ENCODE assay signal across 12 cellular contexts in the genomic region with DNA sequence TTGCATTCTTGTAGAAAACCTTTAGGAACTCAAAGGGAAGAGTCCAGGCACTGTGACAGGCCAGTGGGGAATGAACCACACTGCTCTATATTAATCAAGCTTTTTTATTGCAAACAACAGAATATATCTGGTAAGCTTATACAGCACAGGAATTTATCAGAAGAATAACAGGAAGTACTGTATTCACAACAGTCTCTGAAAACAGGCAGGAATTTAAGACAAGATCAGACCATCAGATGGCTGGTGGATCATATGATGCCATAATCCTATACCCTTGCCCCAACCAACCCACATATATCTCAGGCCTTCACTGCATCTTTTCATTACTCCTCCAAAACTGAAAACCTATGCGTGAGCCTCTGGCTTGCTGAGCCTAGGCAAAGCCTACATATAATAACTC. TPM values are rescaled to one million over a fixed set of nuclear protein-coding genes. Genes with fewer than 3 reads are reported as not detected.
A peak's percentile ranks its signal among the peaks of the same experiment; 100 is the strongest.
DNase-seq lines count a peak whose midpoint lies in the region; ATAC-seq and TF ChIP-seq lines count a peak whose summit lies in the region.
"Had no signal": no experiment of that assay in that cellular context is flagged by ENCODE, and none has a peak within 500 bp of the region (broad histone marks: within the 10 kb centered on the region; RNA-seq: fewer than 3 reads in every experiment).

No MANE protein-coding gene starts in this region.

- peak overlapping the region; percentile 94 for H3K27ac Mint-ChIP-seq in CD8-positive, alpha-beta T cell
- H3K27ac Mint-ChIP-seq in HFFc6: peak overlapping the region; percentile 70; the same call in 1 of the 2 replicates
- H3K27ac Mint-ChIP-seq in activated naive CD8-positive, alpha-beta T cell treated with anti-CD3 and anti-CD28 coated beads for 36 hours: peak overlapping the region; percentile 74
- peak overlapping the region in 5 of 6 donors; percentile 49 to 87 (median 69) for H3K27ac Mint-ChIP-seq in naive B cell

- ATAC-seq in CD8-positive, alpha-beta T cell: no peak
- no peak for ATAC-seq in naive B cell (ENCODE audit: low read depth in 2 of 2)

- H2BK5ac ChIP-seq in neuronal stem cell (ENCODE audit: low read length): no peak overlapping the region

- no peak overlapping the region for H2BK12ac ChIP-seq in neuronal stem cell (ENCODE audit: low read length)

- peaks cover 62% of the 10 kb centered on the region for H3K4me1 Mint-ChIP-seq in CD8-positive, alpha-beta T cell (ENCODE audit: low read depth)
- H3K4me1 Mint-ChIP-seq in HFFc6 (ENCODE audit: low read depth) (peaks cover 61% of the 10 kb centered on the region), naive B cell (peaks cover 36 to 55% (median 43%) of the 10 kb centered on the region in 3 donors)
- H3K4me1 Mint-ChIP-seq in activated naive CD8-positive, alpha-beta T cell treated with anti-CD3 and anti-CD28 coated beads for 36 hours: peaks cover 52% of the 10 kb centered on the region

- H3K4me3 ChIP-seq in CD8-positive, alpha-beta T cell (ENCODE audit: low read depth, low read length): peak overlapping the region; percentile 79
- no peak overlapping the region for H3K4me3 ChIP-seq in neuronal stem cell (ENCODE audit: low read length in 2 of 2)
- no peak overlapping the region for H3K4me3 ChIP-seq in esophagus squamous epithelium
- H3K4me3 ChIP-seq: hepatocyte had no signal

- H2BK120ac ChIP-seq in neuronal stem cell (ENCODE audit: low read depth, low read length): no peak overlapping the region

- no peaks in the 10 kb centered on the region for H3K27me3 ChIP-seq in CD8-positive, alpha-beta T cell (ENCODE audit: insufficient read depth, low read length)
- H3K27me3 ChIP-seq in neuronal stem cell (ENCODE audit: control insufficient read depth in 3 of 3, insufficient read depth in 3 of 3, low read depth in 1 of 3, low read length in 3 of 3) (peaks cover 0 to 45% (median 14%) of the 10 kb centered on the region in 3 experiments), esophagus squamous epithelium (no peaks in the 10 kb centered on the region)
- H3K27me3 ChIP-seq: hepatocyte had no signal

- POLR2A ChIA-PET in CD8-positive, alpha-beta T cell (lab: Charles Lee): no interaction called here

- CTCF ChIA-PET in CD8-positive, alpha-beta T cell (lab: Charles Lee): interaction anchor here (1.7 kb wide), 1 partner anchor 411 kb away, joined by 4 read pairs; no protein-coding TSS in a partner anchor

- TF ChIP-seq POLR2A in esophagus squamous epithelium (IDR thresholded peaks at IDR 0.05): no peak

- no peaks in the 10 kb centered on the region for H3K36me3 ChIP-seq in CD8-positive, alpha-beta T cell (ENCODE audit: insufficient read depth, low read length)
- H3K36me3 ChIP-seq in neuronal stem cell (replicated peaks in 1 of 2; ENCODE audit: control insufficient read depth in 2 of 2, insufficient read depth in 2 of 2, low read length in 2 of 2) (no peaks in the 10 kb centered on the region), esophagus squamous epithelium (no peaks in the 10 kb centered on the region)

- no peak for DNase-seq in CD8-positive, alpha-beta T cell
- no peak for DNase-seq in HFFc6
- DNase-seq in activated naive CD8-positive, alpha-beta T cell treated with anti-CD3 and anti-CD28 coated beads for 36 hours: no peak
- no peak for DNase-seq in naive B cell
- DNase-seq in NCI-H2081 treated with DMSO at 0.1 percent for 48 hours (lab: John Stamatoyannopoulos, UW): no peak
- no peak for DNase-seq in neuronal stem cell (ENCODE audit: low spot score)
- no peak for DNase-seq in esophagus squamous epithelium (lab: John Stamatoyannopoulos, UW)
- DNase-seq in NCI-H446 (lab: John Stamatoyannopoulos, UW): no peak
- DNase-seq: activated CD4-positive, alpha-beta T cell treated with anti-CD3 and anti-CD28 coated beads, Interleukin-2, amount 50 U/mL, for 48 hours; NCI-H446 treated with DMSO at 0.1 percent for 48 hours had no signal

- H3K4me3 Mint-ChIP-seq in CD8-positive, alpha-beta T cell: peak overlapping the region; percentile 92
- H3K4me3 Mint-ChIP-seq in HFFc6 (peak overlapping the region; percentile 84; the same call in 1 of the 2 replicates), naive B cell (peak overlapping the region in 7 of 8 donors; percentile 90 to 97 (median 93))
- no peak overlapping the region for H3K4me3 Mint-ChIP-seq in activated naive CD8-positive, alpha-beta T cell treated with anti-CD3 and anti-CD28 coated beads for 36 hours

- no peak overlapping the region for H4K91ac ChIP-seq in neuronal stem cell (ENCODE audit: low read depth, low read length, poor library complexity)

- H3K4ac ChIP-seq in neuronal stem cell (ENCODE audit: low read length): no peak overlapping the region

- H2BK15ac ChIP-seq in neuronal stem cell (ENCODE audit: low read length): no peak overlapping the region

- H3K4me1 ChIP-seq in CD8-positive, alpha-beta T cell (ENCODE audit: insufficient read depth, low read length): peaks cover 33% of the 10 kb centered on the region
- H3K4me1 ChIP-seq in neuronal stem cell (ENCODE audit: control insufficient read depth in 2 of 2, insufficient read depth in 1 of 2, low read depth in 1 of 2, low read length in 2 of 2) (peaks cover 0 to 6% of the 10 kb centered on the region in 2 donors), esophagus squamous epithelium (peaks cover 10 to 45% (median 34%) of the 10 kb centered on the region in 3 donors)

- peaks cover 15% of the 10 kb centered on the region for H3K36me3 Mint-ChIP-seq in CD8-positive, alpha-beta T cell
- H3K36me3 Mint-ChIP-seq in HFFc6 (ENCODE audit: low read depth): no peaks in the 10 kb centered on the region
- peaks cover 41% of the 10 kb centered on the region for H3K36me3 Mint-ChIP-seq in activated naive CD8-positive, alpha-beta T cell treated with anti-CD3 and anti-CD28 coated beads for 36 hours
- peaks cover 8 to 9% of the 10 kb centered on the region in 2 donors for H3K36me3 Mint-ChIP-seq in naive B cell

- no peak overlapping the region for H3K23ac ChIP-seq in neuronal stem cell (ENCODE audit: low read depth, low read length, poor library complexity)

- H3K9me3 Mint-ChIP-seq in CD8-positive, alpha-beta T cell: no peaks in the 10 kb centered on the region
- no peaks in the 10 kb centered on the region for H3K9me3 Mint-ChIP-seq in HFFc6
- peaks cover 4% of the 10 kb centered on the region for H3K9me3 Mint-ChIP-seq in activated naive CD8-positive, alpha-beta T cell treated with anti-CD3 and anti-CD28 coated beads for 36 hours
- peaks cover 0 to 9% (median 4%) of the 10 kb centered on the region in 7 donors for H3K9me3 Mint-ChIP-seq in naive B cell

- H4K8ac ChIP-seq in neuronal stem cell (ENCODE audit: low read depth, low read length): no peak overlapping the region

- H3K79me1 ChIP-seq in neuronal stem cell (ENCODE audit: low read depth, low read length): no peaks in the 10 kb centered on the region

- intact Hi-C loops in CD8-positive, alpha-beta T cell (cut with DNase I, micrococcal nuclease): loop anchor here in 1 of 2 experiments (10.0 kb wide), 1 partner anchor 208 kb away; no protein-coding TSS in a partner anchor
- intact Hi-C loops in esophagus squamous epithelium (cut with DNase I): no loop called here

- no peak overlapping the region for H2AFZ ChIP-seq in neuronal stem cell (ENCODE audit: low read length)

- no peak for TF ChIP-seq CTCF in CD8-positive, alpha-beta T cell (IDR thresholded peaks at IDR 0.05)
- TF ChIP-seq CTCF in HFFc6 (IDR thresholded peaks at IDR 0.05) (no peak), esophagus squamous epithelium (IDR thresholded peaks at IDR 0.05) (no peak)

- no peaks in the 10 kb centered on the region for H3K27me3 Mint-ChIP-seq in CD8-positive, alpha-beta T cell (ENCODE audit: low read depth)
- peaks cover 1% of the 10 kb centered on the region; the same call in 1 of the 2 replicates for H3K27me3 Mint-ChIP-seq in HFFc6 (ENCODE audit: insufficient read depth)
- no peaks in the 10 kb centered on the region for H3K27me3 Mint-ChIP-seq in activated naive CD8-positive, alpha-beta T cell treated with anti-CD3 and anti-CD28 coated beads for 36 hours
- H3K27me3 Mint-ChIP-seq in naive B cell: peaks cover under 1 to 6% (median 2%) of the 10 kb centered on the region in 3 donors

- H3K18ac ChIP-seq in neuronal stem cell (ENCODE audit: low read length): no peak overlapping the region

- H3K9ac ChIP-seq in neuronal stem cell (ENCODE audit: low read depth, low read length, poor library complexity): no peak overlapping the region

- no CpG with 5 or more reads among the region's 1 CpG for WGBS in neuronal stem cell (ENCODE audit: extremely low coverage in 2 of 2, insufficient read length in 2 of 2, insufficient replicate concordance in 1 of 2), 2 donors
- 0 to 36% methylated on average over 1 of the region's 1 CpG for WGBS in esophagus squamous epithelium, 2 donors

- H2AK5ac ChIP-seq in neuronal stem cell (ENCODE audit: low read depth, low read length): no peak overlapping the region

- no peak overlapping the region for H3K27ac ChIP-seq in CD8-positive, alpha-beta T cell (ENCODE audit: low read depth, low read length)
- H3K27ac ChIP-seq in neuronal stem cell (replicated peaks; ENCODE audit: low read length) (no peak overlapping the region), esophagus squamous epithelium (no peak overlapping the region)
- H3K27ac ChIP-seq: C4-2B, hepatocyte had no signal

- no peak overlapping the region for H3K4me2 ChIP-seq in neuronal stem cell (ENCODE audit: insufficient read depth, low read length, poor library complexity, severe bottlenecking)

- no peaks in the 10 kb centered on the region for H3K9me3 ChIP-seq in CD8-positive, alpha-beta T cell (ENCODE audit: low read length)
- H3K9me3 ChIP-seq in neuronal stem cell (replicated peaks in 1 of 2; ENCODE audit: control insufficient read depth in 2 of 2, insufficient read depth in 1 of 2, low read depth in 1 of 2, low read length in 2 of 2): no peaks in the 10 kb centered on the region
- no peaks in the 10 kb centered on the region for H3K9me3 ChIP-seq in esophagus squamous epithelium

- H3K14ac ChIP-seq in neuronal stem cell (ENCODE audit: low read length): no peak overlapping the region

RNA-seq across cellular contexts. Expression of a gene that starts 1.0 kb away (rescaled TPM):
- total RNA-seq in CD8-positive, alpha-beta T cell: 1 to 10 TPM; 6.6 to 7.5 TPM
- 10 to 100 TPM; 15.0 to 36.0 (median 31.3) TPM for total RNA-seq in HFFc6 (2021; fragmentation: NEBNext Ultra II Directional; extraction: Animal tissue kit (Norgen Biotek cat#: 25700))
- 10 to 100 TPM; 44.3 to 45.7 TPM for total RNA-seq in activated naive CD8-positive, alpha-beta T cell treated with anti-CD3 and anti-CD28 coated beads for 36 hours
- polyA plus RNA-seq in naive B cell (ENCODE audit: low read depth in 6 of 6): 100 to 1,000 TPM in 1 of 6 donors, 10 to 100 TPM in 5; 57.9 to 113 (median 68.7) TPM
- polyA plus RNA-seq in neuronal stem cell (2013, experiment 1 of 2): 12.0 TPM
- polyA plus RNA-seq in neuronal stem cell (2013, experiment 2 of 2): 11.9 TPM
- 10 to 100 TPM; 52.9 to 76.4 (median 61.3) TPM for total RNA-seq in esophagus squamous epithelium

RNA-seq across cellular contexts. Expression of a gene that starts 25.0 kb away (rescaled TPM):
- total RNA-seq in CD8-positive, alpha-beta T cell: 10 to 100 TPM; 10.2 to 10.6 TPM
- 10 to 100 TPM in 5 of 6 experiments, 1 to 10 TPM in 1; 9.6 to 13.2 (median 12.1) TPM for total RNA-seq in HFFc6 (2021; fragmentation: NEBNext Ultra II Directional; extraction: Animal tissue kit (Norgen Biotek cat#: 25700))
- total RNA-seq in activated naive CD8-positive, alpha-beta T cell treated with anti-CD3 and anti-CD28 coated beads for 36 hours: 10 to 100 TPM; 47.2 to 49.9 TPM
- polyA plus RNA-seq in naive B cell (ENCODE audit: low read depth in 6 of 6): 10 to 100 TPM in 3 of 6 donors, 1 to 10 TPM in 3; 5.8 to 17.1 (median 9.5) TPM
- polyA plus RNA-seq in neuronal stem cell (2013, experiment 1 of 2): 14.5 TPM
- 14.7 TPM for polyA plus RNA-seq in neuronal stem cell (2013, experiment 2 of 2)
- total RNA-seq in esophagus squamous epithelium: 10 to 100 TPM; 15.2 to 38.1 (median 23.0) TPM
